ENCODE assay signal across 1 cellular context in the genomic region with DNA sequence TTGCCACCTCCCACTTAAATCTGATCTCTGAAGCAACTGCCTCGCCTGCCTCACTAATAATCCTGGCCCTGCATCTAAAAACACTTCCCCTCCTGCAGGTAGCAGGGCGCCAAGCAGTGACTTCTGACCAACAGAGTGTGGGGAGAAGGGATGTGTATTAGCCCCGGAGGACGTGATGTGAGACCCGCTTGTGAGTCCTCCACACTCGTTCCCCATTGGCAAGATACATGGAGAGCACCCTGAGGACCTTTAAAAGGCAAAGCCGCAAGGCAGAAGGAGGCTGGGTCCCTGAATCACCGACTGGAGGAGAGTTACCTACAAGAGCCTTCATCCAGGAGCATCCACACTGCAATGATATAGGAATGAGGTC.
TF ChIP-seq lines count a peak whose summit lies in the region.

No MANE protein-coding gene starts in this region.

TF ChIP-seq in WTC11, 78 proteins besides CTCF, POLR2A, EP300 and RAD21 (continued from another document):
- TF ChIP-seq, protein P1, sequence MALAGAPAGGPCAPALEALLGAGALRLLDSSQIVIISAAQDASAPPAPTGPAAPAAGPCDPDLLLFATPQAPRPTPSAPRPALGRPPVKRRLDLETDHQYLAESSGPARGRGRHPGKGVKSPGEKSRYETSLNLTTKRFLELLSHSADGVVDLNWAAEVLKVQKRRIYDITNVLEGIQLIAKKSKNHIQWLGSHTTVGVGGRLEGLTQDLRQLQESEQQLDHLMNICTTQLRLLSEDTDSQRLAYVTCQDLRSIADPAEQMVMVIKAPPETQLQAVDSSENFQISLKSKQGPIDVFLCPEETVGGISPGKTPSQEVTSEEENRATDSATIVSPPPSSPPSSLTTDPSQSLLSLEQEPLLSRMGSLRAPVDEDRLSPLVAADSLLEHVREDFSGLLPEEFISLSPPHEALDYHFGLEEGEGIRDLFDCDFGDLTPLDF (CRISPR knock-in tag; IDR thresholded peaks at IDR 0.05), result no peak
- no peak for TF ChIP-seq ZNF232 (CRISPR knock-in tag; IDR thresholded peaks at IDR 0.05)
TF ChIP-seq in WTC11: peak in this region for 0.
